ENCODE assay signal across 8 cellular contexts in the genomic region with DNA sequence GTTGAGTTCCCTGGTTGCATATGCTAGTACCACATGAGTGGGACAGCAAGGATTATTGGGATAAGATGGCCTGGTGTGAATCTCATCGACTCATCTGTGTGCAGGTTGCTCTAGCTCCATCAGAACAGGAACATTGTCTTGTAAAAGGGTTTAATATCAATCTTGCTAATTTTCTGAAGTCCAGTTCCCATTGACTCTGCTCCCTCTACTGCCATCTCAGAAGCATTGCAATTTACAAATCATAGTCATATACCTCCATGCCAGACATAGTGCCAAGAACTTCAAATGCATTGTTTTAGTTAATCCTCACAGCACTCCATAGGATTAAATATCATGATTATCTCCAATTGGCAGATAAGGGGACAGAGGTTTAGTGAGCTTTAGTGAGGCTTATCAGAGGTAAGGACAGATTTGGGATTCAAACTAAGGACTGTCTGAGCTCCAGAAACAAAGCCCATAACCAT. TPM values are rescaled to one million over a fixed set of nuclear protein-coding genes. Genes with fewer than 3 reads are reported as not detected.
A peak's percentile ranks its signal among the peaks of the same experiment; 100 is the strongest.
DNase-seq lines count a peak whose midpoint lies in the region; ATAC-seq and TF ChIP-seq lines count a peak whose summit lies in the region.

No MANE protein-coding gene starts in this region.

- POLR2A ChIA-PET in PC-3 (lab: Charles Lee; ENCODE audit: unreplicated experiment) = interaction anchor here (0.6 kb wide), 1 partner anchor 106 kb away, joined by 4 read pairs; no protein-coding TSS in a partner anchor

- ATAC-seq in HG03378 (IDR thresholded peaks at IDR 0.05; ENCODE audit: unreplicated experiment) (peak; percentile 47), PC-3 (peak; percentile 69)

- H3K4me1 ChIP-seq in PC-3 (ENCODE audit: insufficient read depth, low read length) = peaks cover 5% of the 10 kb centered on the region; the same call in 1 of the 2 replicates

- H3K36me3 Mint-ChIP-seq in nephron (ENCODE audit: low read depth) = no peaks in the 10 kb centered on the region

- intact Hi-C loops in PC-3 (cut with micrococcal nuclease) = loop anchor here (1.0 to 10.0 kb wide), 3 partner anchors 103 to 371 kb away; no protein-coding TSS in a partner anchor

- no peaks in the 10 kb centered on the region for H3K27me3 ChIP-seq in PC-3 (ENCODE audit: low read length)

- in situ Hi-C loops in GM13977 (cut with MboI; ENCODE audit: low pct_unique_long_range_greater_than_20kb, low sequenced_read_pairs, unreplicated experiment) = loop anchor here (10.0 to 25.0 kb wide), 2 partner anchors 101 to 357 kb away; no protein-coding TSS in a partner anchor

- no peaks in the 10 kb centered on the region for H4K20me1 ChIP-seq in PC-3 (ENCODE audit: low read length)

- no peak overlapping the region for H3K27ac Mint-ChIP-seq in nephron

- peak overlapping the region; percentile 14; the same call in 1 of the 2 replicates for H2AFZ ChIP-seq in PC-3 (ENCODE audit: low read length)

- peak; percentile 68 to 84 for DNase-seq in AML-193 (lab: John Stamatoyannopoulos, UW)
- DNase-seq in GM13977 (ENCODE audit: low spot score) = peak; percentile 48
- DNase-seq in PC-3 = peak; percentile 58
- DNase-seq in dermis blood vessel endothelial cell = peak; percentile 73
- no peak for DNase-seq in NK-92 treated with Interleukin-12 subunit alpha and Interleukin-12 subunit beta, amount 100 ng/mL, for 24 hours (lab: John Stamatoyannopoulos, UW)
- no peak for DNase-seq in anterior cingulate cortex (lab: John Stamatoyannopoulos, UW)

- peaks cover 6% of the 10 kb centered on the region for H3K4me1 Mint-ChIP-seq in nephron

- H3K79me2 ChIP-seq in PC-3 (ENCODE audit: low read length) = no peaks in the 10 kb centered on the region

- no peak overlapping the region for H3K27ac ChIP-seq in PC-3 (ENCODE audit: low read length)

- no peaks in the 10 kb centered on the region for H3F3A ChIP-seq in PC-3 (ENCODE audit: low read length, unreplicated experiment)

- peak; percentile 86 for TF ChIP-seq CTCF in GM13977 (IDR thresholded peaks at IDR 0.05; ENCODE audit: extremely low read depth, insufficient read depth, missing control alignments)
- TF ChIP-seq CTCF in PC-3 (conservative IDR thresholded peaks at IDR 0.05; ENCODE audit: low read depth, low read length) = peak; percentile 82
- TF ChIP-seq CTCF in nephron (IDR thresholded peaks at IDR 0.05; ENCODE audit: unreplicated experiment in 3 of 3) = peak; percentile 52 to 62 (median 60)

- H3K9ac ChIP-seq in PC-3 (ENCODE audit: low read length) = no peak overlapping the region

- no peaks in the 10 kb centered on the region for H3K36me3 ChIP-seq in PC-3 (ENCODE audit: low read depth, low read length)

- no peaks in the 10 kb centered on the region for H3K9me2 ChIP-seq in PC-3 (replicated peaks; ENCODE audit: low read length)

- BruUV-seq in PC-3 (replicated peaks; lab: Mats Ljungman, UMichigan) = no TSS peak

- H3K4me3 ChIP-seq in PC-3 (ENCODE audit: low read length) = no peak overlapping the region

- CTCF ChIA-PET in PC-3 (lab: Charles Lee) = interaction anchor here (0.6 to 2.4 kb wide), 2 partner anchors 104 to 112 kb away, joined by 3 to 37 read pairs; no protein-coding TSS in a partner anchor

- no peak overlapping the region for H3K4me3 Mint-ChIP-seq in nephron

- peaks cover 19% of the 10 kb centered on the region for H3K27me3 Mint-ChIP-seq in nephron (ENCODE audit: low read depth)

- no peaks in the 10 kb centered on the region for H3K9me3 ChIP-seq in PC-3 (ENCODE audit: low read length)

- H3K4me2 ChIP-seq in PC-3 (ENCODE audit: low read length) = no peak overlapping the region

- H3K9me3 Mint-ChIP-seq in nephron = no peaks in the 10 kb centered on the region

RNA-seq across cellular contexts. Expression of gene STAT4, which starts 4.8 kb away (rescaled TPM):
- total RNA-seq in PC-3 (2014; rRNA removed) (1.6 and 2.2 TPM in 2 replicates), dermis blood vessel endothelial cell (0.51 and 1.6 TPM in 2 replicates)

Comparison
In these comparisons a context has a peak if more than half of its experiments do, and no peak if none do; other contexts are left out.
1. DNase-seq: peak in AML-193 (2 of 2), GM13977 (single experiment), PC-3 (single experiment) and dermis blood vessel endothelial cell (single experiment); none in NK-92 treated with Interleukin-12 subunit alpha and Interleukin-12 subunit beta, amount 100 ng/mL, for 24 hours (single experiment) and anterior cingulate cortex (0 of 58).
2. Peak in every context shown above with its lines, with median percentiles within 50 percentile points of each other: CTCF ChIP-seq.